Comparison of ENCODE assay signal across 8 cellular contexts in genomic region chr17:2244545-2245525, GRCh38. TPM values are rescaled to one million over a fixed set of nuclear protein-coding genes. Genes with fewer than 3 reads are reported as not detected.
A peak's percentile ranks its signal among the peaks of the same experiment; 100 is the strongest.
DNase-seq lines count a peak whose midpoint lies in the region; ATAC-seq and TF ChIP-seq lines count a peak whose summit lies in the region.

No MANE protein-coding gene starts in this region.

- H3K36me3 ChIP-seq in heart left ventricle: peaks cover 0 to 34% (median 13%) of the 10 kb centered on the region in 9 donors

- peaks cover 47% of the 10 kb centered on the region for H3K36me3 Mint-ChIP-seq in T-helper 1 cell treated with Interleukin-12 subunit alpha and Interleukin-12 subunit beta and Interleukin-4 antibody, amounts not matched to agents 30 μg/mL and 1 μg/mL, for 36 hours (ENCODE audit: low read depth)
- peaks cover 51% of the 10 kb centered on the region for H3K36me3 Mint-ChIP-seq in activated naive CD8-positive, alpha-beta T cell treated with anti-CD3 and anti-CD28 coated beads, Interleukin-2, amount 50 U/mL, for 24 hours (ENCODE audit: low read depth)

- peak overlapping the region; percentile 79 for H3K27ac Mint-ChIP-seq in T-helper 1 cell treated with Interleukin-12 subunit alpha and Interleukin-12 subunit beta and Interleukin-4 antibody, amounts not matched to agents 30 μg/mL and 1 μg/mL, for 36 hours
- peak overlapping the region; percentile 1 for H3K27ac Mint-ChIP-seq in activated naive CD8-positive, alpha-beta T cell treated with anti-CD3 and anti-CD28 coated beads, Interleukin-2, amount 50 U/mL, for 24 hours

- peak overlapping the region in 11 of 12 donors; percentile 22 to 75 (median 56) for H3K27ac ChIP-seq in heart left ventricle

- no peaks in the 10 kb centered on the region for H3K27me3 ChIP-seq in heart left ventricle

- WGBS in heart left ventricle, 4 donors: 22 to 37% (median 26%) methylated on average over 7 of the region's 7 CpGs

- no peaks in the 10 kb centered on the region for H3K9me3 ChIP-seq in heart left ventricle

- intact Hi-C loops in heart left ventricle (cut with DNase I): loop anchor here (1.0 to 10.0 kb wide), 10 partner anchors 37 to 340 kb away; partner anchors contain the start of gene HIC1 (in 7 of the 10)

- H3K4me1 ChIP-seq in heart left ventricle: peaks cover 0 to 26% (median 13%) of the 10 kb centered on the region in 12 donors

- H3K4me3 Mint-ChIP-seq in T-helper 1 cell treated with Interleukin-12 subunit alpha and Interleukin-12 subunit beta and Interleukin-4 antibody, amounts not matched to agents 30 μg/mL and 1 μg/mL, for 36 hours: peak overlapping the region; percentile 32
- no peak overlapping the region for H3K4me3 Mint-ChIP-seq in activated naive CD8-positive, alpha-beta T cell treated with anti-CD3 and anti-CD28 coated beads, Interleukin-2, amount 50 U/mL, for 24 hours

- TF ChIP-seq POLR2A in heart left ventricle (IDR thresholded peaks at IDR 0.05): no peak

- peaks cover 65% of the 10 kb centered on the region for H3K4me1 Mint-ChIP-seq in T-helper 1 cell treated with Interleukin-12 subunit alpha and Interleukin-12 subunit beta and Interleukin-4 antibody, amounts not matched to agents 30 μg/mL and 1 μg/mL, for 36 hours (ENCODE audit: low read depth)
- H3K4me1 Mint-ChIP-seq in activated naive CD8-positive, alpha-beta T cell treated with anti-CD3 and anti-CD28 coated beads, Interleukin-2, amount 50 U/mL, for 24 hours: peaks cover 42% of the 10 kb centered on the region

- H3K27me3 Mint-ChIP-seq in T-helper 1 cell treated with Interleukin-12 subunit alpha and Interleukin-12 subunit beta and Interleukin-4 antibody, amounts not matched to agents 30 μg/mL and 1 μg/mL, for 36 hours (ENCODE audit: low read depth): no peaks in the 10 kb centered on the region
- no peaks in the 10 kb centered on the region for H3K27me3 Mint-ChIP-seq in activated naive CD8-positive, alpha-beta T cell treated with anti-CD3 and anti-CD28 coated beads, Interleukin-2, amount 50 U/mL, for 24 hours

- peak; percentile 66 to 71 for DNase-seq in NCI-H2081 (lab: John Stamatoyannopoulos, UW)
- DNase-seq in NCI-H2081 treated with DMSO at 0.1 percent for 48 hours (lab: John Stamatoyannopoulos, UW): no peak
- peak; percentile 28 for DNase-seq in NCI-H1092 treated with DMSO at 0.1 percent for 48 hours (lab: John Stamatoyannopoulos, UW)
- peak; percentile 85 for DNase-seq in activated naive CD8-positive, alpha-beta T cell treated with anti-CD3 and anti-CD28 coated beads, Interleukin-2, amount 50 U/mL, for 24 hours
- peak; percentile 84 to 94 (median 87) for DNase-seq in heart left ventricle
- peak; percentile 90 for DNase-seq in pulmonary artery endothelial cell (ENCODE audit: low read depth, low spot score)
- DNase-seq in ureter (ENCODE audit: low spot score): peak; percentile 88

- no peaks in the 10 kb centered on the region for H3K9me3 Mint-ChIP-seq in T-helper 1 cell treated with Interleukin-12 subunit alpha and Interleukin-12 subunit beta and Interleukin-4 antibody, amounts not matched to agents 30 μg/mL and 1 μg/mL, for 36 hours
- H3K9me3 Mint-ChIP-seq in activated naive CD8-positive, alpha-beta T cell treated with anti-CD3 and anti-CD28 coated beads, Interleukin-2, amount 50 U/mL, for 24 hours: no peaks in the 10 kb centered on the region

- H3K4me3 ChIP-seq in heart left ventricle: no peak overlapping the region

- TF ChIP-seq CTCF in heart left ventricle (IDR thresholded peaks at IDR 0.05): peak in 11 of 12 donors; percentile 95 to 100 (median 97)

- peak; percentile 85 for ATAC-seq in activated naive CD8-positive, alpha-beta T cell treated with anti-CD3 and anti-CD28 coated beads, Interleukin-2, amount 50 U/mL, for 24 hours
- ATAC-seq in heart left ventricle: peak; percentile 79 to 92 (median 88)

RNA-seq across cellular contexts. Expression of gene SMG6, which starts 58.8 kb away (rescaled TPM):
- 10 to 100 TPM; 12.2 to 38.6 (median 22.1) TPM for total RNA-seq in heart left ventricle
- polyA plus RNA-seq in heart left ventricle: 10 to 100 TPM; 14.7 to 27.2 TPM
- 24.9 and 33.0 TPM in 2 replicates for total RNA-seq in pulmonary artery endothelial cell
- 58.4 TPM for total RNA-seq in ureter

RNA-seq across cellular contexts. Expression of gene SRR, which starts 58.9 kb away (rescaled TPM):
- 10 to 100 TPM in 5 of 9 donors, 1 to 10 TPM in 4; 7.2 to 19.7 (median 11.6) TPM for total RNA-seq in heart left ventricle
- 1 to 10 TPM; 2.9 to 6.9 TPM for polyA plus RNA-seq in heart left ventricle
- total RNA-seq in pulmonary artery endothelial cell: 11.4 and 19.7 TPM in 2 replicates
- 6.3 TPM for total RNA-seq in ureter
